1 cellular context compared by ENCODE assay signal in the genomic region with DNA sequence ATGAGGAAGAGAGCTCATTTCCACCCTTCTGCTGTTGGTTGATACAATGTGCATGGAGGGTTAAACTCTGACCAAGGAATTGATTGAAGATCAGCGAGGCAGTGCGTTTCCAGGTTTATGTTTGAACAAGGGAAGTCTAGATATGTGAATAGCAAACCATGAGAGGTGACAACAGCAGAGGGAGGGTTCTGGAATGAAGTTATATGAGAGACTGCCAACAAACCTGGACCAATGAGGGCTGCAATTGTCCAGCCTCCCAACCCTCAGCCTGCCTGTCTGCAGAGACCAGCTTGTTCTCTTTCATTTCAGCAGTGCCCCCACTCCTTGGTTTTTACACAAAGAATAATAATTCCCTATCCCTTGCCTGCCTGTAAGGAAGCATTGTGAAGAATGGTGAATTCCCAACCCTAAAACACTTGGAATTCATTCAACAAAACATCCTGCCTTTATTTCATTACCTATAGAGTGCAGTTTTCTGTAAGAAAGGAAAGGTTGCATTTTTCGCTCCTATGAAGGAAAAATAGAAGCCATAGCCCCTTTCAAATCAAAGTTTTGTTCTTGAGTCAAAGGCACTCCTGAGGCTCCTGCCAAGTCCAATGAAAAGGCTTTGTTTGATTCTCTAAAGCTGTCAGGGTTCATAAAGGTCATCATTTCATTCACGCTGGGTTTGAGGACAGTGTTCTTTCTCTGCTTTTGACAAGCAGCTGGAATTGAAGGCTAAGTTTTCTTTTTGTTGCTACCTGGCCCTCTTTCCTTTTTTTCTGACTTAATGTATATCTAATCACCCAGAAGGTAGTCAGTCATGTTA.
TF ChIP-seq lines count a peak whose summit lies in the region.

No MANE protein-coding gene starts in this region.

TF ChIP-seq in GM23338, 12 proteins besides CTCF, POLR2A, EP300 and RAD21 (continued from another document):
- TF ChIP-seq, protein P1, sequence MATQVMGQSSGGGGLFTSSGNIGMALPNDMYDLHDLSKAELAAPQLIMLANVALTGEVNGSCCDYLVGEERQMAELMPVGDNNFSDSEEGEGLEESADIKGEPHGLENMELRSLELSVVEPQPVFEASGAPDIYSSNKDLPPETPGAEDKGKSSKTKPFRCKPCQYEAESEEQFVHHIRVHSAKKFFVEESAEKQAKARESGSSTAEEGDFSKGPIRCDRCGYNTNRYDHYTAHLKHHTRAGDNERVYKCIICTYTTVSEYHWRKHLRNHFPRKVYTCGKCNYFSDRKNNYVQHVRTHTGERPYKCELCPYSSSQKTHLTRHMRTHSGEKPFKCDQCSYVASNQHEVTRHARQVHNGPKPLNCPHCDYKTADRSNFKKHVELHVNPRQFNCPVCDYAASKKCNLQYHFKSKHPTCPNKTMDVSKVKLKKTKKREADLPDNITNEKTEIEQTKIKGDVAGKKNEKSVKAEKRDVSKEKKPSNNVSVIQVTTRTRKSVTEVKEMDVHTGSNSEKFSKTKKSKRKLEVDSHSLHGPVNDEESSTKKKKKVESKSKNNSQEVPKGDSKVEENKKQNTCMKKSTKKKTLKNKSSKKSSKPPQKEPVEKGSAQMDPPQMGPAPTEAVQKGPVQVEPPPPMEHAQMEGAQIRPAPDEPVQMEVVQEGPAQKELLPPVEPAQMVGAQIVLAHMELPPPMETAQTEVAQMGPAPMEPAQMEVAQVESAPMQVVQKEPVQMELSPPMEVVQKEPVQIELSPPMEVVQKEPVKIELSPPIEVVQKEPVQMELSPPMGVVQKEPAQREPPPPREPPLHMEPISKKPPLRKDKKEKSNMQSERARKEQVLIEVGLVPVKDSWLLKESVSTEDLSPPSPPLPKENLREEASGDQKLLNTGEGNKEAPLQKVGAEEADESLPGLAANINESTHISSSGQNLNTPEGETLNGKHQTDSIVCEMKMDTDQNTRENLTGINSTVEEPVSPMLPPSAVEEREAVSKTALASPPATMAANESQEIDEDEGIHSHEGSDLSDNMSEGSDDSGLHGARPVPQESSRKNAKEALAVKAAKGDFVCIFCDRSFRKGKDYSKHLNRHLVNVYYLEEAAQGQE (IDR thresholded peaks at IDR 0.05; ENCODE audit: unreplicated experiment) = no peak
- TF ChIP-seq NANOG (IDR thresholded peaks at IDR 0.05; ENCODE audit: borderline replicate concordance) = no peak
- TF ChIP-seq STAT1 (IDR thresholded peaks at IDR 0.05; ENCODE audit: unreplicated experiment) = no peak
- no peak for TF ChIP-seq JUNB (IDR thresholded peaks at IDR 0.05; ENCODE audit: unreplicated experiment)
- no peak for TF ChIP-seq ZNF331 (CRISPR knock-in tag; IDR thresholded peaks at IDR 0.05; ENCODE audit: low read depth)
